In the genomic region with DNA sequence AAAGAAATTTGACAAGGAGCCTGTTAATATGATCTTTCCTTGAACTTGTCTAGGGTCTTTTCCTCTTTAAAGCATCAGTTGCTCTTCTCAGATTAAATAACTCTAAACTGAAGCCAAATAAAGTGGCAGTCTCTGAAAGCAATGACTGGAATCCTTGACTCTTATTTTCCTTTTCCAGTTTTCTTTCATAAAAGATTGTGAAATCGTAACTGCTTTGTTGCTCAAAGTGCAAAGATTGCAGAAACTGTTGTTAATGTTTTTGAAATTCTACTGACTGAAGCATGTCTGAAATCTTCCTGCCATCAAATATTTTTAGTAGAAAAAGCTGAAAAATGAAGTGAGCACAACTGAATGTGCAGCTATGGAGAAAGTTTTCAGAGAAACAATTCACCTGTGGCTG, we compare ENCODE assay signal across 16 cellular contexts. TPM values are rescaled to one million over a fixed set of nuclear protein-coding genes. Genes with fewer than 3 reads are reported as not detected.
DNase-seq lines count a peak whose midpoint lies in the region; ATAC-seq and TF ChIP-seq lines count a peak whose summit lies in the region.
"Had no signal": no experiment of that assay in that cellular context is flagged by ENCODE, and none has a peak within 500 bp of the region (broad histone marks: within the 10 kb centered on the region; RNA-seq: fewer than 3 reads in every experiment).

No MANE protein-coding gene starts in this region.

- H3K27ac Mint-ChIP-seq in activated naive CD8-positive, alpha-beta T cell: peak overlapping the region; percentile 7
- H3K27ac Mint-ChIP-seq: endodermal cell had no signal

- no peak for TF ChIP-seq POLR2A in Peyer's patch (IDR thresholded peaks at IDR 0.05)

- H3K4me1 ChIP-seq in muscle layer of duodenum (ENCODE audit: control insufficient read depth in 1 of 2, insufficient read depth in 2 of 2, low read length in 2 of 2) (peaks cover 5 to 15% of the 10 kb centered on the region in 2 donors), Peyer's patch (peaks cover 0 to 16% (median 4%) of the 10 kb centered on the region in 4 donors)

- no peaks in the 10 kb centered on the region for H3K9me3 ChIP-seq in muscle layer of duodenum (ENCODE audit: control insufficient read depth in 1 of 2, low read length in 2 of 2)
- H3K9me3 ChIP-seq in Peyer's patch: no peaks in the 10 kb centered on the region

- H3K4me1 Mint-ChIP-seq in activated naive CD8-positive, alpha-beta T cell (ENCODE audit: low read depth): peaks cover 32% of the 10 kb centered on the region

- no peaks in the 10 kb centered on the region for H3K9me3 Mint-ChIP-seq in activated naive CD8-positive, alpha-beta T cell (ENCODE audit: low read depth)
- H3K9me3 Mint-ChIP-seq: endodermal cell, memory B cell had no signal

- ATAC-seq in GM18498 (IDR thresholded peaks at IDR 0.05; ENCODE audit: unreplicated experiment): no peak
- ATAC-seq in GM19351 (IDR thresholded peaks at IDR 0.05; ENCODE audit: unreplicated experiment): no peak
- ATAC-seq: right cardiac atrium, Right ventricle myocardium inferior had no signal

- peak overlapping the region; percentile 56 for H3K4me3 Mint-ChIP-seq in activated naive CD8-positive, alpha-beta T cell
- H3K4me3 Mint-ChIP-seq: memory B cell had no signal

- no peaks in the 10 kb centered on the region for H3K27me3 Mint-ChIP-seq in activated naive CD8-positive, alpha-beta T cell
- H3K27me3 Mint-ChIP-seq: memory B cell had no signal

- DNase-seq in AML-193 (lab: John Stamatoyannopoulos, UW) (peak; percentile 43 to 67), Peyer's patch (no peak), NCI-H2171 (lab: John Stamatoyannopoulos, UW) (no peak)
- DNase-seq: aorta, endodermal cell, hippocampal formation, Kasumi-1, NCI-H345 had no signal

- TF ChIP-seq CTCF in Peyer's patch (IDR thresholded peaks at IDR 0.05): no peak

- H3K4me3 ChIP-seq in GM08714 (ENCODE audit: low read length) (peak overlapping the region; percentile 11; the same call in 1 of the 2 replicates), muscle layer of duodenum (ENCODE audit: low read depth in 1 of 2, low read length in 2 of 2) (no peak overlapping the region), Peyer's patch (no peak overlapping the region)

- H3K27ac ChIP-seq in muscle layer of duodenum (ENCODE audit: low read length): peak overlapping the region; percentile 28
- H3K27ac ChIP-seq in Peyer's patch: no peak overlapping the region

- peaks cover 9 to 11% of the 10 kb centered on the region in 2 donors for H3K36me3 ChIP-seq in muscle layer of duodenum (ENCODE audit: control insufficient read depth in 1 of 2, insufficient read depth in 2 of 2, low read length in 2 of 2)
- peaks cover 0 to 7% (median 0%) of the 10 kb centered on the region in 3 donors for H3K36me3 ChIP-seq in Peyer's patch

- no peaks in the 10 kb centered on the region for H3K27me3 ChIP-seq in muscle layer of duodenum (ENCODE audit: low read depth, low read length)
- no peaks in the 10 kb centered on the region for H3K27me3 ChIP-seq in Peyer's patch

- H3K36me3 Mint-ChIP-seq in activated naive CD8-positive, alpha-beta T cell: no peaks in the 10 kb centered on the region

RNA-seq across cellular contexts. Expression of gene NHLRC3, which starts 1.9 kb away (rescaled TPM):
- total RNA-seq in Peyer's patch: 10 to 100 TPM; 11.6 to 25.5 (median 20.9) TPM

RNA-seq across cellular contexts. Expression of gene PROSER1, which starts 2.3 kb away (rescaled TPM):
- 10 to 100 TPM; 36.5 to 84.2 (median 43.0) TPM for total RNA-seq in Peyer's patch

RNA-seq across cellular contexts. Expression of gene STOML3, which starts 49.6 kb away (rescaled TPM):
- total RNA-seq in Peyer's patch: not detected
- total RNA-seq: aorta, endodermal cell, right cardiac atrium, Right ventricle myocardium inferior had no signal

Comparison
In these comparisons a context has a peak if more than half of its experiments do, and no peak if none do; other contexts are left out.
1. DNase-seq: peak in AML-193 (2 of 2); none in Peyer's patch (0 of 3) and NCI-H2171 (single experiment).